Comparison of ENCODE assay signal across 8 cellular contexts in genomic region chr4:114807759-114808404, GRCh38.
DNase-seq lines count a peak whose midpoint lies in the region; ATAC-seq and TF ChIP-seq lines count a peak whose summit lies in the region.

No MANE protein-coding gene starts in this region.

- intact Hi-C loops in A673 (cut with micrococcal nuclease; ENCODE audit: unreplicated experiment) = no loop called here
- intact Hi-C loops in HCT116 (cut with micrococcal nuclease) = no loop called here

- H3K9me3 ChIP-seq in A673 (ENCODE audit: low read depth, low read length, poor library complexity, severe bottlenecking) = no peaks in the 10 kb centered on the region
- H3K9me3 ChIP-seq in HCT116 (ENCODE audit: control insufficient read depth in 1 of 2, insufficient read depth in 1 of 2, low read depth in 1 of 2, low read length in 2 of 2) = no peaks in the 10 kb centered on the region
- H3K9me3 ChIP-seq in right atrium auricular region = no peaks in the 10 kb centered on the region

- H3K27me3 ChIP-seq in A673 (replicated peaks; ENCODE audit: insufficient read depth, low read depth, low read length, poor library complexity) (no peaks in the 10 kb centered on the region), HCT116 (ENCODE audit: insufficient read depth, low read length) (no peaks in the 10 kb centered on the region), right atrium auricular region (no peaks in the 10 kb centered on the region)

- TF ChIP-seq RAD21 in HCT116 (IDR thresholded peaks at IDR 0.05; ENCODE audit: low read depth) = peak; percentile 46; the same call in 1 of the 2 replicates

- H3K36me3 ChIP-seq in A673 (ENCODE audit: insufficient read depth, low read length, poor library complexity, severe bottlenecking) (no peaks in the 10 kb centered on the region), HCT116 (ENCODE audit: control insufficient read depth in 1 of 2, insufficient read depth in 2 of 2, low read length in 2 of 2) (no peaks in the 10 kb centered on the region), right atrium auricular region (no peaks in the 10 kb centered on the region)

- DNase-seq in A673 (ENCODE audit: low spot score) = peak; percentile 67
- peak; percentile 42 for DNase-seq in HCT116 (ENCODE audit: low read depth, low spot score)
- peak; percentile 1 to 16 for DNase-seq in Kasumi-1 (lab: John Stamatoyannopoulos, UW)
- DNase-seq in activated T-cell treated with anti-CD3 and anti-CD28 coated beads, Interleukin-2, amount 50 U/mL, for 1 hour = peak; percentile 19
- no peak for DNase-seq in right atrium auricular region (ENCODE audit: low spot score)
- peak; percentile 9 to 13 for DNase-seq in stimulated activated CD4-positive, alpha-beta T cell treated with anti-CD3 and anti-CD28 coated beads, Interleukin-2, amount 100 ng/mL, for 48 hours
- DNase-seq in mesenteric fat pad (ENCODE audit: low spot score) = no peak

- TF ChIP-seq CTCF in A673 (conservative IDR thresholded peaks at IDR 0.05; ENCODE audit: low read depth, low read length) = peak; percentile 94
- peak; percentile 95 for TF ChIP-seq CTCF in GM12872 (IDR thresholded peaks at IDR 0.05; ENCODE audit: insufficient read depth, low read depth, low read length)
- TF ChIP-seq CTCF in HCT116 (IDR thresholded peaks at IDR 0.05 in 2 of 3, conservative IDR thresholded peaks at IDR 0.05 in 1 of 3; ENCODE audit: borderline replicate concordance in 1 of 3, insufficient read depth in 1 of 3, low read depth in 2 of 3, low read length in 2 of 3) = peak; percentile 22 to 97 (median 92); a peak in 5 of 6 replicates
- TF ChIP-seq CTCF in right atrium auricular region (IDR thresholded peaks at IDR 0.05) = peak; percentile 30 to 63

- no peaks in the 10 kb centered on the region for H3K9me2 ChIP-seq in HCT116 (ENCODE audit: insufficient read depth)

- no peaks in the 10 kb centered on the region for H3K79me2 ChIP-seq in HCT116 (ENCODE audit: insufficient read depth, low read length)

- RAD21 ChIA-PET in HCT116 (lab: Charles Lee; ENCODE audit: low non-redundant PET in 1 of 2, low total read pairs in 2 of 2, uncharacterized antibody in 2 of 2, unreplicated experiment in 2 of 2) = no interaction called here

- H3K4me3 ChIP-seq in A673 (ENCODE audit: low read depth, low read length, poor library complexity, severe bottlenecking) (no peak overlapping the region), HCT116 (replicated peaks in 1 of 2; ENCODE audit: low read depth in 1 of 2, low read length in 2 of 2) (no peak overlapping the region), right atrium auricular region (no peak overlapping the region)

- peak; percentile 99 for ATAC-seq in HCT116

- BruUV-seq in A673 (replicated peaks; lab: Mats Ljungman, UMichigan) (no TSS peak), HCT116 (replicated peaks; lab: Mats Ljungman, UMichigan) (no TSS peak)

- TF ChIP-seq POLR2A in HCT116 (IDR thresholded peaks at IDR 0.05; ENCODE audit: borderline replicate concordance, extremely low read depth, insufficient read depth, insufficient read length) = no peak

- CTCF ChIA-PET in A673 (lab: Charles Lee) (no interaction called here), HCT116 (lab: Charles Lee) (interaction anchor here (0.7 to 2.0 kb wide), 7 partner anchors 11 to 729 kb away, joined by 3 to 8 read pairs (median 3); no protein-coding TSS in a partner anchor)

- no peak overlapping the region for H3K9ac ChIP-seq in HCT116 (ENCODE audit: low read length)

- no peaks in the 10 kb centered on the region for H4K20me1 ChIP-seq in HCT116 (ENCODE audit: insufficient read depth)

- peak overlapping the region; percentile 59 for H3K4me2 ChIP-seq in HCT116 (ENCODE audit: low read length)

- no peak overlapping the region for H3K27ac ChIP-seq in A673 (ENCODE audit: low read depth, low read length, poor library complexity, severe bottlenecking)
- no peak overlapping the region for H3K27ac ChIP-seq in HCT116 (ENCODE audit: low read depth, low read length)
- no peak overlapping the region for H3K27ac ChIP-seq in right atrium auricular region

- H2AFZ ChIP-seq in HCT116 (ENCODE audit: low read depth, low read length, poor library complexity, severe bottlenecking) = peak overlapping the region; percentile 98

- POLR2A ChIA-PET in A673 (lab: Charles Lee; ENCODE audit: low non-redundant PET) = no interaction called here
- POLR2A ChIA-PET in HCT116 (lab: Charles Lee) = no interaction called here

- no peaks in the 10 kb centered on the region for H3K4me1 ChIP-seq in A673 (ENCODE audit: insufficient read depth, low read length, poor library complexity, severe bottlenecking)
- peaks cover 0 to 3% of the 10 kb centered on the region in 2 experiments; a peak in 1 of 4 replicates for H3K4me1 ChIP-seq in HCT116 (ENCODE audit: control insufficient read depth in 1 of 2, insufficient read depth in 2 of 2, low read length in 2 of 2)
- H3K4me1 ChIP-seq in right atrium auricular region = no peaks in the 10 kb centered on the region

TF ChIP-seq in HCT116, 20 proteins besides CTCF, POLR2A, EP300 and RAD21:
- TF ChIP-seq, protein P1, sequence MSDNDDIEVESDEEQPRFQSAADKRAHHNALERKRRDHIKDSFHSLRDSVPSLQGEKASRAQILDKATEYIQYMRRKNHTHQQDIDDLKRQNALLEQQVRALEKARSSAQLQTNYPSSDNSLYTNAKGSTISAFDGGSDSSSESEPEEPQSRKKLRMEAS (IDR thresholded peaks at IDR 0.05) = no peak
- TF ChIP-seq SRF (IDR thresholded peaks at IDR 0.05; ENCODE audit: low read depth) (no peak), ZNF274 (IDR thresholded peaks at IDR 0.05; ENCODE audit: low read depth, low read length) (no peak), POLR2AphosphoS5 (IDR thresholded peaks at IDR 0.05; ENCODE audit: low read depth, low read length) (no peak), JUND (IDR thresholded peaks at IDR 0.05) (no peak), ATF3 (IDR thresholded peaks at IDR 0.05) (no peak), CEBPB (IDR thresholded peaks at IDR 0.05; ENCODE audit: low read depth) (no peak), FOSL1 (IDR thresholded peaks at IDR 0.05; ENCODE audit: low read depth) (no peak), EGR1 (IDR thresholded peaks at IDR 0.05; ENCODE audit: low read depth) (no peak), YY1 (IDR thresholded peaks at IDR 0.05; ENCODE audit: extremely low read depth, insufficient replicate concordance, low read depth, low read length) (no peak), ELF1 (IDR thresholded peaks at IDR 0.05; ENCODE audit: borderline replicate concordance, low read depth) (no peak)
- TF ChIP-seq, protein P2, sequence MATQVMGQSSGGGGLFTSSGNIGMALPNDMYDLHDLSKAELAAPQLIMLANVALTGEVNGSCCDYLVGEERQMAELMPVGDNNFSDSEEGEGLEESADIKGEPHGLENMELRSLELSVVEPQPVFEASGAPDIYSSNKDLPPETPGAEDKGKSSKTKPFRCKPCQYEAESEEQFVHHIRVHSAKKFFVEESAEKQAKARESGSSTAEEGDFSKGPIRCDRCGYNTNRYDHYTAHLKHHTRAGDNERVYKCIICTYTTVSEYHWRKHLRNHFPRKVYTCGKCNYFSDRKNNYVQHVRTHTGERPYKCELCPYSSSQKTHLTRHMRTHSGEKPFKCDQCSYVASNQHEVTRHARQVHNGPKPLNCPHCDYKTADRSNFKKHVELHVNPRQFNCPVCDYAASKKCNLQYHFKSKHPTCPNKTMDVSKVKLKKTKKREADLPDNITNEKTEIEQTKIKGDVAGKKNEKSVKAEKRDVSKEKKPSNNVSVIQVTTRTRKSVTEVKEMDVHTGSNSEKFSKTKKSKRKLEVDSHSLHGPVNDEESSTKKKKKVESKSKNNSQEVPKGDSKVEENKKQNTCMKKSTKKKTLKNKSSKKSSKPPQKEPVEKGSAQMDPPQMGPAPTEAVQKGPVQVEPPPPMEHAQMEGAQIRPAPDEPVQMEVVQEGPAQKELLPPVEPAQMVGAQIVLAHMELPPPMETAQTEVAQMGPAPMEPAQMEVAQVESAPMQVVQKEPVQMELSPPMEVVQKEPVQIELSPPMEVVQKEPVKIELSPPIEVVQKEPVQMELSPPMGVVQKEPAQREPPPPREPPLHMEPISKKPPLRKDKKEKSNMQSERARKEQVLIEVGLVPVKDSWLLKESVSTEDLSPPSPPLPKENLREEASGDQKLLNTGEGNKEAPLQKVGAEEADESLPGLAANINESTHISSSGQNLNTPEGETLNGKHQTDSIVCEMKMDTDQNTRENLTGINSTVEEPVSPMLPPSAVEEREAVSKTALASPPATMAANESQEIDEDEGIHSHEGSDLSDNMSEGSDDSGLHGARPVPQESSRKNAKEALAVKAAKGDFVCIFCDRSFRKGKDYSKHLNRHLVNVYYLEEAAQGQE (IDR thresholded peaks at IDR 0.05; ENCODE audit: low read depth) = no peak

Comparison
In these comparisons a context has a peak if more than half of its experiments do, and no peak if none do; other contexts are left out.
1. DNase-seq: peak in A673 (single experiment), HCT116 (single experiment), Kasumi-1 (2 of 2), activated T-cell treated with anti-CD3 and anti-CD28 coated beads, Interleukin-2, amount 50 U/mL, for 1 hour (single experiment) and stimulated activated CD4-positive, alpha-beta T cell treated with anti-CD3 and anti-CD28 coated beads, Interleukin-2, amount 100 ng/mL, for 48 hours (2 of 2); none in right atrium auricular region (single experiment) and mesenteric fat pad (single experiment).
2. Peak in every context shown above with its lines, with median percentiles within 50 percentile points of each other: CTCF ChIP-seq.